Comparison of ENCODE assay signal across 19 cellular contexts in genomic region chr21:39688010-39688409, GRCh38. TPM values are rescaled to one million over a fixed set of nuclear protein-coding genes. Genes with fewer than 3 reads are reported as not detected.
"Had no signal": no experiment of that assay in that cellular context is flagged by ENCODE, and none has a peak within 500 bp of the region (broad histone marks: within the 10 kb centered on the region; RNA-seq: fewer than 3 reads in every experiment).

No MANE protein-coding gene starts in this region.

- H3K36me3 Mint-ChIP-seq: natural killer cell treated with Interleukin-12 subunit alpha and Interleukin-12 subunit beta and Interleukin-15 and Interleukin-18, amount 100 ng/mL, for 72 hours; T-cell had no signal

- H3K27ac Mint-ChIP-seq: activated CD4-positive, alpha-beta T cell treated with anti-CD3 and anti-CD28 coated beads, Interleukin-2, amount 10 ng/mL, durations not matched to agents 24 days and 14 days; activated CD8-positive, alpha-beta T cell treated with anti-CD3 and anti-CD28 coated beads for 36 hours; activated T-helper 2 cell treated with anti-CD3 and anti-CD28 coated beads, Interferon-gamma antibody, Interleukin-2, Interleukin-4, amounts not matched to agents 10 μg/mL and 5 μg/mL and 100 μg/mL, durations not matched to agents 14 hours and 24 hours and 36 hours; natural killer cell treated with Interleukin-12 subunit alpha and Interleukin-12 subunit beta and Interleukin-15 and Interleukin-18, amount 100 ng/mL, for 72 hours; T-cell had no signal

- FAIRE-seq: kidney had no signal

- H3K27me3 Mint-ChIP-seq: activated CD4-positive, alpha-beta T cell treated with anti-CD3 and anti-CD28 coated beads, Interleukin-2, amount 10 ng/mL, durations not matched to agents 24 days and 14 days; activated CD8-positive, alpha-beta T cell treated with anti-CD3 and anti-CD28 coated beads for 36 hours; central memory CD8-positive, alpha-beta T cell had no signal

- H3K4me3 Mint-ChIP-seq: activated CD4-positive, alpha-beta T cell treated with anti-CD3 and anti-CD28 coated beads, Interleukin-2, amount 10 ng/mL, durations not matched to agents 24 days and 14 days; activated CD8-positive, alpha-beta T cell treated with anti-CD3 and anti-CD28 coated beads for 36 hours; central memory CD8-positive, alpha-beta T cell; natural killer cell treated with Interleukin-12 subunit alpha and Interleukin-12 subunit beta and Interleukin-15 and Interleukin-18, amount 100 ng/mL, for 72 hours; T-cell had no signal

- H3K9me3 Mint-ChIP-seq: activated CD4-positive, alpha-beta T cell treated with anti-CD3 and anti-CD28 coated beads, Interleukin-2, amount 10 ng/mL, durations not matched to agents 24 days and 14 days; activated T-helper 2 cell treated with anti-CD3 and anti-CD28 coated beads, Interferon-gamma antibody, Interleukin-2, Interleukin-4, amounts not matched to agents 10 μg/mL and 5 μg/mL and 100 μg/mL, durations not matched to agents 14 hours and 24 hours and 36 hours; central memory CD8-positive, alpha-beta T cell; natural killer cell treated with Interleukin-12 subunit alpha and Interleukin-12 subunit beta and Interleukin-15 and Interleukin-18, amount 100 ng/mL, for 72 hours had no signal

- ATAC-seq: activated CD8-positive, alpha-beta T cell treated with anti-CD3 and anti-CD28 coated beads for 36 hours; esophagus mucosa; gastrocnemius medialis; left lobe of liver; natural killer cell treated with Interleukin-12 subunit alpha and Interleukin-12 subunit beta and Interleukin-15 and Interleukin-18, amount 100 ng/mL, for 72 hours; stimulated activated naive CD8-positive, alpha-beta T cell treated with anti-CD3 and anti-CD28 coated beads, Interleukin-15, Interleukin-2, amounts not matched to agents 100 U/mL and 50 U/mL, for 24 hours; T-cell had no signal

- H3K4me1 Mint-ChIP-seq: activated CD4-positive, alpha-beta T cell treated with anti-CD3 and anti-CD28 coated beads, Interleukin-2, amount 10 ng/mL, durations not matched to agents 24 days and 14 days; central memory CD8-positive, alpha-beta T cell; T-cell had no signal

- DNase-seq: activated CD4-positive, alpha-beta T cell treated with anti-CD3 and anti-CD28 coated beads, Interleukin-2, amount 10 ng/mL, durations not matched to agents 24 days and 14 days; activated CD8-positive, alpha-beta T cell treated with anti-CD3 and anti-CD28 coated beads for 36 hours; activated naive CD4-positive, alpha-beta T cell treated with Interleukin-2 at 50 U/mL for 16 hours; activated T-cell treated with anti-CD3 and anti-CD28 coated beads, Interleukin-2, amount 50 U/mL, for 1 hour; aorta; gastrocnemius medialis; head of caudate nucleus; kidney; nucleus accumbens; stimulated activated CD4-positive, alpha-beta T cell treated with anti-CD3 and anti-CD28 coated beads, Interleukin-2, amount 100 ng/mL, for 24 hours; stimulated activated naive CD8-positive, alpha-beta T cell treated with anti-CD3 and anti-CD28 coated beads, Interleukin-15, Interleukin-2, amounts not matched to agents 100 U/mL and 50 U/mL, for 24 hours; substantia nigra; T-cell had no signal

RNA-seq across cellular contexts. Expression of gene IGSF5, which starts 57.0 kb away (rescaled TPM):
- total RNA-seq: activated CD4-positive, alpha-beta T cell treated with anti-CD3 and anti-CD28 coated beads, Interleukin-2, amount 10 ng/mL, durations not matched to agents 24 days and 14 days; activated CD8-positive, alpha-beta T cell treated with anti-CD3 and anti-CD28 coated beads for 36 hours; activated T-helper 2 cell treated with anti-CD3 and anti-CD28 coated beads, Interferon-gamma antibody, Interleukin-2, Interleukin-4, amounts not matched to agents 10 μg/mL and 5 μg/mL and 100 μg/mL, durations not matched to agents 14 hours and 24 hours and 36 hours; aorta; esophagus mucosa; gastrocnemius medialis; left lobe of liver; natural killer cell treated with Interleukin-12 subunit alpha and Interleukin-12 subunit beta and Interleukin-15 and Interleukin-18, amount 100 ng/mL, for 72 hours; T-cell; tibial nerve had no signal
